9 cellular contexts compared by ENCODE assay signal in the genomic region with DNA sequence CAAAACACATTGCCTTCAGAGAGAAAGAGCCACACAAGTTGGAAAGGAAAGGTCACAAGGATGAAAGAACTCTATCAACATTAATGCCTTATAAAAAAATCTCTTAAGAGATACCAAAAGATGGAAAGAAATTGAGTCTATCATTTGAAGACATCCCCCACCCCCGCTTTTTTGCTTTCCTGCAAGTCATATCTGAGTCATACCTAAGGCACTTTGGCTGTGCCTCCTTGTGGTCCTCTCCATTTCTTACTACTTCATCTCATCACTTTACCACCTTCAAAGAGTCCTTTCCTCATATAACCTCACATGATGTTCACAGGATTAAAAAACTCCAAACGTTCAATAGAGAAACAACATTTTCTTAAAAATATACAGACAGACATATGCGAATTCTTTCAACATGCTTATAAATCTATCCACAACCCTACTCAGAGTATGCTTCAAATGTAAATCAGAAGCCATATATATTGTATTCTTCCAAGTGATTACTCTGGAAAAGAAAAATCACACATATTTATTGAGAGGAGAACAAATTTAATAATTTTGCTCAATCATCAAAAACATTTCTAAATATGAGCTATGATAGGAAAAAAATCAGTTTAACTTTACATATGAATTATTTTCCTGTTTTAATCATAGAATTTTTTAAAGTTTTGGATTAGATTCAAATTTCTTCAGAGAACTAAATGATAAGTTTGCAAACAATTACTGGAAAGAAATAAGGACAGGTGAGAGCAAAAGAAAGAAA.
DNase-seq lines count a peak whose midpoint lies in the region; ATAC-seq, FAIRE-seq and TF ChIP-seq lines count a peak whose summit lies in the region.
"Had no signal": no experiment of that assay in that cellular context is flagged by ENCODE, and none has a peak within 500 bp of the region (broad histone marks: within the 10 kb centered on the region; RNA-seq: fewer than 3 reads in every experiment).

No MANE protein-coding gene starts in this region.

- POLR2A ChIA-PET in HepG2 (lab: Yijun Ruan, JAX): no interaction called here

- no peaks in the 10 kb centered on the region for H3K79me2 ChIP-seq in HepG2 (ENCODE audit: insufficient read depth, low read length)

- no peaks in the 10 kb centered on the region for H3K36me3 ChIP-seq in HepG2 (replicated peaks in 1 of 2; ENCODE audit: control insufficient read depth in 1 of 2, insufficient read depth in 2 of 2, low read length in 2 of 2)
- no peaks in the 10 kb centered on the region for H3K36me3 ChIP-seq in right lobe of liver
- H3K36me3 ChIP-seq in stomach: no peaks in the 10 kb centered on the region

- H3K27me3 ChIP-seq in HepG2 (ENCODE audit: control insufficient read depth in 1 of 2, insufficient read depth in 2 of 2, low read length in 2 of 2): no peaks in the 10 kb centered on the region
- H3K27me3 ChIP-seq in right lobe of liver: no peaks in the 10 kb centered on the region
- no peaks in the 10 kb centered on the region for H3K27me3 ChIP-seq in stomach

- intact Hi-C loops in HepG2 (cut with micrococcal nuclease; ENCODE audit: unreplicated experiment): no loop called here
- intact Hi-C loops in right lobe of liver (cut with DNase I): no loop called here
- intact Hi-C loops in stomach (cut with DNase I; ENCODE audit: low total_unique reads): no loop called here

- no peaks in the 10 kb centered on the region for H3K4me1 ChIP-seq in HepG2 (ENCODE audit: insufficient read depth, low read length)
- no peaks in the 10 kb centered on the region for H3K4me1 ChIP-seq in right lobe of liver
- H3K4me1 ChIP-seq in stomach: peaks cover 0 to 5% (median 0%) of the 10 kb centered on the region in 4 donors

- TF ChIP-seq CTCF in HepG2 (CRISPR knock-in tag; IDR thresholded peaks at IDR 0.05): no peak
- TF ChIP-seq CTCF in right lobe of liver (IDR thresholded peaks at IDR 0.05): no peak
- no peak for TF ChIP-seq CTCF in stomach (IDR thresholded peaks at IDR 0.05)

- H3K27ac ChIP-seq in HepG2 (ENCODE audit: extremely low read length, insufficient read depth, low read length) (no peak overlapping the region), right lobe of liver (no peak overlapping the region), stomach (no peak overlapping the region)

- H3K4me3 ChIP-seq in HepG2 (replicated peaks in 1 of 3; ENCODE audit: insufficient read depth in 1 of 3, low read depth in 2 of 3, low read length in 3 of 3) (no peak overlapping the region), right lobe of liver (no peak overlapping the region), skeletal muscle cell (ENCODE audit: low read depth, low read length) (no peak overlapping the region), stomach (no peak overlapping the region)

- no peak for TF ChIP-seq RAD21 in HepG2 (CRISPR knock-in tag; IDR thresholded peaks at IDR 0.05)

- TF ChIP-seq EP300 in HepG2 (IDR thresholded peaks at IDR 0.05; ENCODE audit: low read depth in 2 of 2, low read length in 2 of 2) (no peak), HepG2 (CRISPR knock-in tag; IDR thresholded peaks at IDR 0.05; ENCODE audit: borderline replicate concordance) (no peak), stomach (IDR thresholded peaks at IDR 0.05) (no peak)

- no peak for FAIRE-seq in HepG2 (lab: Jason Lieb, UNC)

- in situ Hi-C loops in HepG2 (cut with HindIII; ENCODE audit: extremely low pct_ligation_motif_present, low pct_unique_long_range_greater_than_20kb): no loop called here

- TF ChIP-seq POLR2A in HepG2 (IDR thresholded peaks at IDR 0.05; ENCODE audit: insufficient read depth in 1 of 2, low read depth in 2 of 2, low read length in 2 of 2): no peak
- no peak for TF ChIP-seq POLR2A in right lobe of liver (IDR thresholded peaks at IDR 0.05)
- TF ChIP-seq POLR2A in stomach (IDR thresholded peaks at IDR 0.05): no peak

- H4K20me1 ChIP-seq in HepG2 (ENCODE audit: insufficient read depth, low read length): no peaks in the 10 kb centered on the region

- H3K4me2 ChIP-seq in HepG2 (ENCODE audit: low read depth, low read length): no peak overlapping the region

- peaks cover 10% of the 10 kb centered on the region; the same call in 1 of the 2 replicates for H3K9me3 ChIP-seq in HepG2 (ENCODE audit: low read length)
- H3K9me3 ChIP-seq in right lobe of liver: no peaks in the 10 kb centered on the region
- H3K9me3 ChIP-seq in stomach: peaks cover 0 to 11% (median 0%) of the 10 kb centered on the region in 4 donors

- H3K9ac ChIP-seq in HepG2 (ENCODE audit: insufficient read depth, low read depth, low read length): no peak overlapping the region

- no peak overlapping the region for H2AFZ ChIP-seq in HepG2 (ENCODE audit: low read length)

- 4% methylated on average over 3 of the region's 3 CpGs for WGBS in HepG2 (ENCODE audit: low lambda C conversion rate)
- 72% methylated on average over 3 of the region's 3 CpGs for WGBS in right lobe of liver (ENCODE audit: insufficient coverage, low coverage, low lambda C conversion rate, missing lambda C conversion rate)
- 68 to 86% (median 84%) methylated on average over 3 of the region's 3 CpGs for WGBS in stomach, 5 donors

- no TSS peak for BruUV-seq in HepG2 (replicated peaks; lab: Mats Ljungman, UMichigan)

- CTCF ChIA-PET in HepG2 (lab: Yijun Ruan, JAX; ENCODE audit: low intra/inter-chr PET ratio, low total read pairs): no interaction called here

- DNase-seq in HepG2 (ENCODE audit: low spot score): no peak
- no peak for DNase-seq in right lobe of liver
- peak; percentile 73 for DNase-seq in activated naive CD4-positive, alpha-beta T cell treated with anti-CD3 and anti-CD28 coated beads, Interleukin-2, amount 50 U/mL, for 16 hours
- DNase-seq in skeletal muscle cell (ENCODE audit: low read depth): peak; percentile 48
- no peak for DNase-seq in activated gamma-delta T cell treated with Interleukin-2 at 50 U/mL for 16 hours
- no peak for DNase-seq in stomach
- DNase-seq: NCI-H1436 had no signal

- no peak for ATAC-seq in HepG2
- ATAC-seq in right lobe of liver: no peak
- ATAC-seq in GM21576 (IDR thresholded peaks at IDR 0.05; ENCODE audit: unreplicated experiment): no peak
- ATAC-seq in GM18907 (IDR thresholded peaks at IDR 0.05; ENCODE audit: unreplicated experiment): no peak

TF ChIP-seq in HepG2, 621 proteins besides CTCF, POLR2A, EP300 and RAD21:
- TF ChIP-seq MAFK (conservative IDR thresholded peaks at IDR 0.05 in 1 of 2, IDR thresholded peaks at IDR 0.05 in 1 of 2; ENCODE audit: low read length in 2 of 2): peak; percentile 61 to 79; a peak in 3 of 4 replicates
- no peak for TF ChIP-seq ZBTB44 (CRISPR knock-in tag; IDR thresholded peaks at IDR 0.05)
- TF ChIP-seq MAFF (IDR thresholded peaks at IDR 0.05; ENCODE audit: low read depth, low read length): peak; percentile 68
TF ChIP-seq in HepG2: peak in this region for 2.

Comparison
In these comparisons a context has a peak if more than half of its experiments do, and no peak if none do; other contexts are left out.
1. DNase-seq: peak in activated naive CD4-positive, alpha-beta T cell treated with anti-CD3 and anti-CD28 coated beads, Interleukin-2, amount 50 U/mL, for 16 hours (single experiment) and skeletal muscle cell (single experiment); none in HepG2 (single experiment), right lobe of liver (0 of 3), activated gamma-delta T cell treated with Interleukin-2 at 50 U/mL for 16 hours (single experiment) and stomach (single experiment).